Comparison of ENCODE assay signal across 11 cellular contexts in genomic region chr12:54306925-54307731, GRCh38. TPM values are rescaled to one million over a fixed set of nuclear protein-coding genes. Genes with fewer than 3 reads are reported as not detected.
DNase-seq lines count a peak whose midpoint lies in the region; ATAC-seq and TF ChIP-seq lines count a peak whose summit lies in the region.
"Had no signal": no experiment of that assay in that cellular context is flagged by ENCODE, and none has a peak within 500 bp of the region (broad histone marks: within the 10 kb centered on the region; RNA-seq: fewer than 3 reads in every experiment).

No MANE protein-coding gene starts in this region.

- H3K27me3 ChIP-seq in esophagus muscularis mucosa = peaks cover 0 to 11% (median 0%) of the 10 kb centered on the region in 4 donors

- H3K4me3 ChIP-seq in esophagus muscularis mucosa = no peak overlapping the region

- WGBS in esophagus muscularis mucosa = 61% methylated on average over 8 of the region's 8 CpGs

- intact Hi-C loops in sciatic nerve (cut with DNase I) = no loop called here
- intact Hi-C loops in esophagus muscularis mucosa (cut with DNase I) = no loop called here

- H3K27ac ChIP-seq in RWPE1 (peak overlapping the region; percentile 62), esophagus muscularis mucosa (replicated peaks in 1 of 4) (no peak overlapping the region)
- H3K27ac ChIP-seq: 22Rv1 had no signal

- CTCF ChIA-PET in RWPE1 (lab: Yijun Ruan, JAX) = interaction anchor here (0.7 to 1.6 kb wide), 3 partner anchors 13 to 71 kb away, joined by 3 to 7 read pairs (median 4); partner anchors contain the start of gene COPZ1

- peaks cover 5 to 8% (median 5%) of the 10 kb centered on the region in 4 donors for H3K4me1 ChIP-seq in esophagus muscularis mucosa

- H3K36me3 ChIP-seq in esophagus muscularis mucosa = no peaks in the 10 kb centered on the region

- POLR2A ChIA-PET in RWPE1 (lab: Yijun Ruan, JAX; ENCODE audit: low non-redundant PET) = no interaction called here

- ATAC-seq in sciatic nerve (peak; percentile 90), HG03175 (IDR thresholded peaks at IDR 0.05; ENCODE audit: unreplicated experiment) (no peak), HG03039 (IDR thresholded peaks at IDR 0.05; ENCODE audit: unreplicated experiment) (no peak)

- TF ChIP-seq CTCF in RWPE1 (conservative IDR thresholded peaks at IDR 0.05; ENCODE audit: low read depth) = no peak
- no peak for TF ChIP-seq CTCF in esophagus muscularis mucosa (IDR thresholded peaks at IDR 0.05)

- TF ChIP-seq POLR2A in esophagus muscularis mucosa (IDR thresholded peaks at IDR 0.05; ENCODE audit: low read depth) = no peak

- TF ChIP-seq EP300 in esophagus muscularis mucosa (IDR thresholded peaks at IDR 0.05) = no peak

- H3K9me3 ChIP-seq in esophagus muscularis mucosa = no peaks in the 10 kb centered on the region

- DNase-seq in DMS 273 (lab: John Stamatoyannopoulos, UW; ENCODE audit: unreplicated experiment) (peak; percentile 40), DMS 273 treated with DMSO at 0.1 percent for 48 hours (lab: John Stamatoyannopoulos, UW) (no peak), RWPE1 (ENCODE audit: low spot score) (peak; percentile 87), fibroblast of peridontal ligament (ENCODE audit: extremely low read depth) (peak; percentile 33), sciatic nerve (ENCODE audit: low spot score) (peak; percentile 90), esophagus muscularis mucosa (ENCODE audit: extremely low spot score) (no peak)

RNA-seq across cellular contexts. Expression of gene NFE2, which starts 6.3 kb away (rescaled TPM):
- total RNA-seq in sciatic nerve (7.7 TPM), esophagus muscularis mucosa (1 to 10 TPM in 1 of 4 donors, under 1 TPM in 2, not detected in 1; 0.32 to 3.8 (median 0.42) TPM)
- total RNA-seq: endothelial cell of umbilical vein had no signal

RNA-seq across cellular contexts. Expression of gene COPZ1, which starts 17.8 kb away (rescaled TPM):
- total RNA-seq in sciatic nerve (72.5 TPM), esophagus muscularis mucosa (10 to 100 TPM; 41.1 to 61.9 (median 48.5) TPM)

RNA-seq across cellular contexts. Expression of gene HNRNPA1, which starts 26.6 kb away (rescaled TPM):
- total RNA-seq in sciatic nerve = 694 TPM
- 100 to 1,000 TPM; 216 to 368 (median 270) TPM for total RNA-seq in esophagus muscularis mucosa

RNA-seq across cellular contexts. Expression of gene CBX5, which starts 27.2 kb away (rescaled TPM):
- 77.9 TPM for total RNA-seq in sciatic nerve
- 10 to 100 TPM; 29.0 to 45.3 (median 37.3) TPM for total RNA-seq in esophagus muscularis mucosa

RNA-seq across cellular contexts. Expression of gene GPR84, which starts 57.2 kb away (rescaled TPM):
- 0.53 TPM for total RNA-seq in sciatic nerve
- total RNA-seq in esophagus muscularis mucosa = under 1 TPM in 1 of 4 donors, not detected in 3; 0.66 TPM
- total RNA-seq: endothelial cell of umbilical vein, LHCN-M2 had no signal

Comparison
In these comparisons a context has a peak if more than half of its experiments do, and no peak if none do; other contexts are left out.
1. DNase-seq: peak in DMS 273 (single experiment), RWPE1 (single experiment), fibroblast of peridontal ligament (single experiment) and sciatic nerve (single experiment); none in DMS 273 treated with DMSO at 0.1 percent for 48 hours (single experiment) and esophagus muscularis mucosa (single experiment).